ENCODE assay signal across 8 cellular contexts in genomic region chr9:124659099-124659659, GRCh38.
DNase-seq lines count a peak whose midpoint lies in the region; ATAC-seq, FAIRE-seq and TF ChIP-seq lines count a peak whose summit lies in the region.

No MANE protein-coding gene starts in this region.

- H3K4me1 ChIP-seq in HEK293 (ENCODE audit: control insufficient read depth, insufficient read depth, low read length) = peaks cover 6% of the 10 kb centered on the region; the same call in 1 of the 2 replicates
- peaks cover 0 to 2% of the 10 kb centered on the region in 2 donors for H3K4me1 ChIP-seq in small intestine (ENCODE audit: control insufficient read depth in 2 of 2, insufficient read depth in 1 of 2, low read depth in 1 of 2, low read length in 1 of 2)

- POLR2A ChIA-PET in HEK293 (lab: Yijun Ruan, JAX) = interaction anchor here (0.5 to 2.2 kb wide), 22 partner anchors 11 to 203 kb away, joined by 3 to 16 read pairs (median 4); partner anchors contain the start of genes ARPC5L, NR6A1 and RPL35

- DNase-seq in Daoy (ENCODE audit: low read depth) (peak; percentile 99), NCI-H1694 (lab: John Stamatoyannopoulos, UW) (peak; percentile 42), islet precursor cell (peak; percentile 99), small intestine (peak; percentile 55)
- DNase-seq in central memory CD8-positive, alpha-beta T cell (ENCODE audit: low spot score in 2 of 2) = peak in 1 of 2 donors; percentile 17

- H3K36me3 ChIP-seq in HEK293 (ENCODE audit: control insufficient read depth in 2 of 2, insufficient read depth in 1 of 2, low read length in 2 of 2) (no peaks in the 10 kb centered on the region), small intestine (ENCODE audit: control insufficient read depth in 2 of 2, insufficient read depth in 2 of 2, low read length in 2 of 2) (no peaks in the 10 kb centered on the region)

- no peaks in the 10 kb centered on the region for H3K27me3 Mint-ChIP-seq in central memory CD8-positive, alpha-beta T cell

- H3K9me3 Mint-ChIP-seq in central memory CD8-positive, alpha-beta T cell = no peaks in the 10 kb centered on the region

- peak; percentile 66 for FAIRE-seq in TTC549 (lab: Jason Lieb, UNC)
- FAIRE-seq in small intestine (lab: Jason Lieb, UNC) = no peak

- peaks cover 44% of the 10 kb centered on the region for H3K4me1 Mint-ChIP-seq in central memory CD8-positive, alpha-beta T cell

- H3K27ac ChIP-seq in HEK293 (ENCODE audit: extremely low read depth, low read depth, low read length) (peak overlapping the region; percentile 72), small intestine (ENCODE audit: low read depth in 1 of 2, low read length in 1 of 2) (peak overlapping the region; percentile 48 to 94)

- H3K4me3 ChIP-seq in HEK293 (ENCODE audit: low read depth, low read length) (peak overlapping the region; percentile 57), small intestine (ENCODE audit: low read depth in 1 of 2, low read length in 2 of 2) (peak overlapping the region; percentile 46 to 51)

- CTCF ChIA-PET in HEK293 (lab: Yijun Ruan, JAX) = interaction anchor here (1.1 to 7.7 kb wide), 5 partner anchors 35 to 107 kb away, joined by 3 to 65 read pairs (median 9); no protein-coding TSS in a partner anchor

- H3K4me3 Mint-ChIP-seq in central memory CD8-positive, alpha-beta T cell = peak overlapping the region; percentile 86

- TF ChIP-seq CTCF in HEK293 (tag by site-specific recombination; IDR thresholded peaks at IDR 0.05) = no peak

- peaks cover 10% of the 10 kb centered on the region for H3K36me3 Mint-ChIP-seq in central memory CD8-positive, alpha-beta T cell (ENCODE audit: insufficient read depth)

- peak; percentile 52 for ATAC-seq in central memory CD8-positive, alpha-beta T cell (replicated peaks; ENCODE audit: extremely low read depth, poor library complexity, severe bottlenecking)
- no peak for ATAC-seq in GM18858 (IDR thresholded peaks at IDR 0.05; ENCODE audit: unreplicated experiment)

- H3K9me3 ChIP-seq in HEK293 (ENCODE audit: control insufficient read depth, insufficient read depth, low read depth, low read length) (no peaks in the 10 kb centered on the region), small intestine (ENCODE audit: control insufficient read depth, low read depth) (no peaks in the 10 kb centered on the region)

- H3K27me3 ChIP-seq in small intestine (ENCODE audit: control insufficient read depth in 2 of 2, insufficient read depth in 2 of 2, low read length in 2 of 2) = no peaks in the 10 kb centered on the region

- H3K27ac Mint-ChIP-seq in central memory CD8-positive, alpha-beta T cell (ENCODE audit: low read depth) = peak overlapping the region; percentile 91

- 2 to 4% (median 2%) methylated on average over 15 of the region's 15 CpGs for WGBS in small intestine, 3 donors

TF ChIP-seq in HEK293, 187 proteins besides CTCF, POLR2A, EP300 and RAD21 (continues in another document):
- TF ChIP-seq ZNF335 (tag by site-specific recombination; conservative IDR thresholded peaks at IDR 0.05) = peak; percentile 65
- TF ChIP-seq KLF9 (tag by site-specific recombination; IDR thresholded peaks at IDR 0.05; ENCODE audit: low read depth) = peak; percentile 34; the same call in 1 of the 2 replicates
- TF ChIP-seq ZNF37A (tag by site-specific recombination; IDR thresholded peaks at IDR 0.05) = no peak
- 0 out of 2 replicates have a peak, but pooled peaks have one; percentile 59 for TF ChIP-seq ZNF24 (tag by site-specific recombination; IDR thresholded peaks at IDR 0.05)
- peak; percentile 69 for TF ChIP-seq SP2 (tag by site-specific recombination; IDR thresholded peaks at IDR 0.05)
- peak; percentile 57 for TF ChIP-seq ZNF398 (tag by site-specific recombination; IDR thresholded peaks at IDR 0.05)
- no peak for TF ChIP-seq ZBTB49 (tag by site-specific recombination; IDR thresholded peaks at IDR 0.05; ENCODE audit: low read depth)
- TF ChIP-seq PRDM10 (tag by site-specific recombination; IDR thresholded peaks at IDR 0.05) = peak; percentile 81
- peak; percentile 69 for TF ChIP-seq PATZ1 (tag by site-specific recombination; IDR thresholded peaks at IDR 0.05)
- TF ChIP-seq ZBTB20 (tag by site-specific recombination; IDR thresholded peaks at IDR 0.05) = peak; percentile 8; the same call in 1 of the 2 replicates
- peak; percentile 51 for TF ChIP-seq ZFHX2 (tag by site-specific recombination; conservative IDR thresholded peaks at IDR 0.05)
- 0 out of 2 replicates have a peak, but pooled peaks have one; percentile 19 for TF ChIP-seq GLIS1 (tag by site-specific recombination; IDR thresholded peaks at IDR 0.05)
- TF ChIP-seq ZNF214 (tag by site-specific recombination; IDR thresholded peaks at IDR 0.05; ENCODE audit: borderline replicate concordance) = no peak
